29 cellular contexts compared by ENCODE assay signal in the genomic region with DNA sequence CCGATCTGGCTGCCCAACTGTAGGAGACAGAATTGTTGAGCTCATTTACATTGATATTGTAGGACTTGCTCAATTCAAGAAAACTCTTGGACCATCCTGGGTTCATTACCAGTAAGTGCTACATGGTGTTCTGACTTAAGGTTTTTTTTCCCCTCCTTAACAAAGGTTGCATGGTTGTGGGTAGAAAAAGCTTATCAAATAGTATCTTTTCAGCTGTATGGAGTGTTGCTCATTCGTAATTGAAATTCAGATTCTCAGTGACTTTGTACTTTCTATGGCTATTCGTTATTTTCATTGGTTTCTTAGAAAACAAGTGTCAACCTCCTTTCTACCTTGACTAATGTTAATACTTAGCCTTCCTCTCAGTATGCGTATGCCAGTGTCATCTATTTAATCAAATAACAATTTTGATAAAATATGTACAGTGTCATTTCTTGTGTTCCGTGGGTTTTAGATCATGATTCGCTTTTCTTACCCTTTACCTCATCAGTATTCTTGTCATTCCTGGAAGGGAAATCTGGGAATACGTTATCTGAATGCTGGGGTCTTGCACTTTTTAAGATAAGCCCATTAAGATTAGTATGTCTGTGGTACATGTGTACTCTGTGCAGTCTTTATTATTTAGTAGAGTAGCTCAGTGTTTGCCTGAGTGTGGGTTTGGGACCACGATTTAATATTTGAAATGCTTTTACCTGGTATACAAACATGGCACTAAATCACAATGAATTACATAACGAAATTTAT.
"Had no signal": no experiment of that assay in that cellular context is flagged by ENCODE, and none has a peak within 500 bp of the region (broad histone marks: within the 10 kb centered on the region; RNA-seq: fewer than 3 reads in every experiment).

No MANE protein-coding gene starts in this region.

- H3K9me3 ChIP-seq: left lung, lower lobe of right lung, neutrophil, ovary, right atrium auricular region, right lobe of liver, stomach, testis, thyroid gland, transverse colon, upper lobe of left lung, vagina had no signal

- H3K4me1 Mint-ChIP-seq: natural killer cell had no signal

- H3K27me3 Mint-ChIP-seq: progenitor cell of endocrine pancreas; stimulated activated naive B cell treated with anti-CD40 and anti-IgM and Interleukin-4, amounts not matched to agents 10 μg/mL and 1 μg/mL and 100 μg/mL, for 72 hours had no signal

- ATAC-seq: left colon; left lung; lower lobe of right lung; natural killer cell; right lobe of liver; stimulated activated naive B cell treated with anti-CD40 and anti-IgM and Interleukin-4, amounts not matched to agents 10 μg/mL and 1 μg/mL and 100 μg/mL, for 72 hours; stimulated activated naive CD8-positive, alpha-beta T cell treated with anti-CD3 and anti-CD28 coated beads, Interleukin-15, Interleukin-2, amounts not matched to agents 100 U/mL and 50 U/mL, for 24 hours had no signal

- H3K27ac Mint-ChIP-seq: immature natural killer cell; natural killer cell; nephron progenitor cell; neural progenitor cell; progenitor cell of endocrine pancreas; stimulated activated naive B cell treated with anti-CD40 and anti-IgM and Interleukin-4, amounts not matched to agents 10 μg/mL and 1 μg/mL and 100 μg/mL, for 72 hours had no signal

- H3K4me3 Mint-ChIP-seq: immature natural killer cell; natural killer cell; nephron progenitor cell; neural progenitor cell; stimulated activated naive B cell treated with anti-CD40 and anti-IgM and Interleukin-4, amounts not matched to agents 10 μg/mL and 1 μg/mL and 100 μg/mL, for 72 hours had no signal

- DNase-seq: hypothalamus; immature natural killer cell; kidney; left colon; left lung; lower lobe of right lung; mammary epithelial cell; mesenchymal stem cell; natural killer cell; nephron progenitor cell; occipital lobe; ovary; right lobe of liver; stimulated activated CD4-positive, alpha-beta T cell treated with anti-CD3 and anti-CD28 coated beads, Interleukin-1b, Interleukin-23, amount 100 ng/mL, for 48 hours; stimulated activated CD4-positive, alpha-beta T cell treated with anti-CD3 and anti-CD28 coated beads, Interleukin-2, amount 100 ng/mL, for 48 hours; stimulated activated CD4-positive, alpha-beta T cell treated with anti-CD3 and anti-CD28 coated beads, Interleukin-4, amount 100 ng/mL, for 4 hours; stimulated activated CD8-positive, alpha-beta memory T cell treated with anti-CD3 and anti-CD28 coated beads, Interleukin-4, amount 100 ng/mL, for 48 hours; stimulated activated naive B cell treated with anti-CD40 and anti-IgM and Interleukin-4, amounts not matched to agents 10 μg/mL and 1 μg/mL and 100 μg/mL, for 72 hours; stimulated activated naive CD8-positive, alpha-beta T cell treated with anti-CD3 and anti-CD28 coated beads, Interleukin-15, Interleukin-2, amounts not matched to agents 100 U/mL and 50 U/mL, for 24 hours; stomach; testis; thyroid gland; transverse colon; upper lobe of left lung had no signal

- H3K9me3 Mint-ChIP-seq: immature natural killer cell; natural killer cell; nephron progenitor cell; neural progenitor cell; stimulated activated naive B cell treated with anti-CD40 and anti-IgM and Interleukin-4, amounts not matched to agents 10 μg/mL and 1 μg/mL and 100 μg/mL, for 72 hours had no signal
